15 cellular contexts compared by ENCODE assay signal in genomic region chr18:30485078-30485477, GRCh38.
DNase-seq lines count a peak whose midpoint lies in the region; ATAC-seq, FAIRE-seq and TF ChIP-seq lines count a peak whose summit lies in the region.
"Had no signal": no experiment of that assay in that cellular context is flagged by ENCODE, and none has a peak within 500 bp of the region (broad histone marks: within the 10 kb centered on the region; RNA-seq: fewer than 3 reads in every experiment).

No MANE protein-coding gene starts in this region.

- POLR2A ChIA-PET in PC-3 (lab: Charles Lee; ENCODE audit: unreplicated experiment) = no interaction called here

- DNase-seq in GM13977 (ENCODE audit: low spot score) = peak; percentile 2
- DNase-seq in PC-3 = peak; percentile 5
- DNase-seq in bronchial epithelial cell (ENCODE audit: low read depth) = peak; percentile 20
- DNase-seq in NK-92 (lab: John Stamatoyannopoulos, UW; ENCODE audit: unreplicated experiment) = no peak
- no peak for DNase-seq in NCI-H1092 treated with DMSO at 0.1 percent for 48 hours (lab: John Stamatoyannopoulos, UW)
- DNase-seq in NCI-H69 (lab: John Stamatoyannopoulos, UW) = no peak
- no peak for DNase-seq in NCI-H1105 (lab: John Stamatoyannopoulos, UW)
- DNase-seq: CD4-positive, alpha-beta memory T cell; DMS79; GOT3 had no signal

- H4K20me1 ChIP-seq in PC-3 (ENCODE audit: low read length) = no peaks in the 10 kb centered on the region

- no peaks in the 10 kb centered on the region for H3K9me3 ChIP-seq in PC-3 (ENCODE audit: low read length)
- H3K9me3 ChIP-seq: HAP-1 had no signal

- TF ChIP-seq CTCF in GM13977 (IDR thresholded peaks at IDR 0.05; ENCODE audit: extremely low read depth, insufficient read depth, missing control alignments) (no peak), PC-3 (conservative IDR thresholded peaks at IDR 0.05; ENCODE audit: low read depth, low read length) (no peak), bronchial epithelial cell (IDR thresholded peaks at IDR 0.05; ENCODE audit: insufficient read depth, low read length, severe bottlenecking) (no peak)

- no peaks in the 10 kb centered on the region for H3F3A ChIP-seq in PC-3 (ENCODE audit: low read length, unreplicated experiment)

- H2AFZ ChIP-seq in PC-3 (ENCODE audit: low read length) = no peak overlapping the region

- intact Hi-C loops in PC-3 (cut with micrococcal nuclease) = no loop called here

- no peak overlapping the region for H3K9ac ChIP-seq in PC-3 (ENCODE audit: low read length)

- H3K9me2 ChIP-seq in PC-3 (replicated peaks; ENCODE audit: low read length) = no peaks in the 10 kb centered on the region

- ATAC-seq in PC-3 = no peak

- H3K4me3 ChIP-seq in PC-3 (ENCODE audit: low read length) (no peak overlapping the region), bronchial epithelial cell (ENCODE audit: low read depth, low read length) (no peak overlapping the region)
- H3K4me3 ChIP-seq: HAP-1 had no signal

- no peak overlapping the region for H3K27ac ChIP-seq in PC-3 (ENCODE audit: low read length)
- H3K27ac ChIP-seq: C4-2B had no signal

- in situ Hi-C loops in GM13977 (cut with MboI; ENCODE audit: low pct_unique_long_range_greater_than_20kb, low sequenced_read_pairs, unreplicated experiment) = no loop called here

- no TSS peak for BruUV-seq in PC-3 (replicated peaks; lab: Mats Ljungman, UMichigan)

- H3K79me2 ChIP-seq in PC-3 (ENCODE audit: low read length) = no peaks in the 10 kb centered on the region

- H3K4me1 ChIP-seq in PC-3 (ENCODE audit: insufficient read depth, low read length) = no peaks in the 10 kb centered on the region
- H3K4me1 ChIP-seq: HAP-1 had no signal

- CTCF ChIA-PET in PC-3 (lab: Charles Lee) = interaction anchor here (0.6 kb wide), 1 partner anchor 399 kb away, joined by 3 read pairs; no protein-coding TSS in a partner anchor

- FAIRE-seq in bronchial epithelial cell (lab: Jason Lieb, UNC) = no peak
- FAIRE-seq: A204.1, G401.6, GM18507 had no signal

- no peak overlapping the region for H3K4me2 ChIP-seq in PC-3 (ENCODE audit: low read length)

- H3K36me3 ChIP-seq in PC-3 (ENCODE audit: low read depth, low read length) = no peaks in the 10 kb centered on the region
- no peaks in the 10 kb centered on the region for H3K36me3 ChIP-seq in bronchial epithelial cell (ENCODE audit: control insufficient read depth, insufficient read depth, low read length)
- H3K36me3 ChIP-seq: HAP-1 had no signal

- no peaks in the 10 kb centered on the region for H3K27me3 ChIP-seq in PC-3 (ENCODE audit: low read length)
- H3K27me3 ChIP-seq in bronchial epithelial cell (ENCODE audit: control insufficient read depth, insufficient read depth, low read length) = no peaks in the 10 kb centered on the region

Comparison
In these comparisons a context has a peak if more than half of its experiments do, and no peak if none do; other contexts are left out.
1. DNase-seq: peak in GM13977 (single experiment), PC-3 (single experiment) and bronchial epithelial cell (single experiment); none in NK-92 (single experiment), NCI-H1092 treated with DMSO at 0.1 percent for 48 hours (single experiment), NCI-H69 (single experiment) and NCI-H1105 (single experiment).